Comparison of ENCODE assay signal across 29 cellular contexts in genomic region chr1:25735956-25736529, GRCh38.
DNase-seq lines count a peak whose midpoint lies in the region; ATAC-seq and TF ChIP-seq lines count a peak whose summit lies in the region.
"Had no signal": no experiment of that assay in that cellular context is flagged by ENCODE, and none has a peak within 500 bp of the region (broad histone marks: within the 10 kb centered on the region; RNA-seq: fewer than 3 reads in every experiment).

No MANE protein-coding gene starts in this region.

- H4K20me1 ChIP-seq in BLaER1, result no peaks in the 10 kb centered on the region

- WGBS in psoas muscle, 3 donors, result 94 to 100% (median 98%) methylated on average over 1 of the region's 1 CpG

- no peak overlapping the region for H3K27ac ChIP-seq in BLaER1
- peak overlapping the region; percentile 33; the same call in 1 of the 2 replicates for H3K27ac ChIP-seq in VCaP
- H3K27ac ChIP-seq in psoas muscle, result no peak overlapping the region
- H3K27ac ChIP-seq in WERI-Rb-1, result no peak overlapping the region
- H3K27ac ChIP-seq: A549, breast epithelium, KMS-11, testis had no signal

- H3K9me3 ChIP-seq in BLaER1 (no peaks in the 10 kb centered on the region), psoas muscle (no peaks in the 10 kb centered on the region), WERI-Rb-1 (ENCODE audit: severe bottlenecking) (no peaks in the 10 kb centered on the region), mucosa of descending colon (no peaks in the 10 kb centered on the region)
- H3K9me3 ChIP-seq: A549, breast epithelium, testis had no signal

- no peak overlapping the region for H3K9ac ChIP-seq in BLaER1
- H3K9ac ChIP-seq: KMS-11 had no signal

- DNase-seq in left ventricle myocardium superior (peak; percentile 62), psoas muscle (peak in 1 of 2 donors; percentile 31), dedifferentiated amniotic fluid mesenchymal stem cell (ENCODE audit: extremely low spot score) (no peak), WERI-Rb-1 (no peak), mucosa of descending colon (no peak)
- DNase-seq: activated CD4-positive, alpha-beta T cell treated with anti-CD3 and anti-CD28 coated beads for 1 hour; activated CD8-positive, alpha-beta memory T cell treated with anti-CD3 and anti-CD28 coated beads, Interleukin-2, amount 50 U/mL, for 48 hours; activated CD8-positive, alpha-beta T cell treated with anti-CD3 and anti-CD28 coated beads for 36 hours; AML-193; CD8-positive, alpha-beta memory T cell; DMS 273 treated with DMSO at 0.1 percent for 48 hours; effector CD4-positive, alpha-beta T cell; EL; MM.1S; NCI-H1930; NCI-H524; nucleus accumbens; small intestine; stimulated activated CD4-positive, alpha-beta T cell treated with anti-CD3 and anti-CD28 coated beads, Interleukin-1b, Interleukin-23, amount 100 ng/mL, for 48 hours; stimulated activated naive CD8-positive, alpha-beta T cell treated with anti-CD3 and anti-CD28 coated beads, Interleukin-15, Interleukin-2, amounts not matched to agents 100 U/mL and 50 U/mL, for 24 hours; T-helper 2 cell; testis had no signal

- H3K27me3 ChIP-seq in BLaER1 (no peaks in the 10 kb centered on the region), psoas muscle (ENCODE audit: insufficient read depth in 3 of 3, low read length in 2 of 3) (no peaks in the 10 kb centered on the region), WERI-Rb-1 (ENCODE audit: insufficient read depth, low read depth, severe bottlenecking) (no peaks in the 10 kb centered on the region)
- H3K27me3 ChIP-seq: breast epithelium, testis had no signal

- H3K4me3 ChIP-seq in BLaER1 (no peak overlapping the region), psoas muscle (no peak overlapping the region), WERI-Rb-1 (ENCODE audit: low read depth, low read length) (no peak overlapping the region), mucosa of descending colon (no peak overlapping the region)
- H3K4me3 ChIP-seq: A549, breast epithelium, testis had no signal

- H3K4me1 ChIP-seq in BLaER1, result peaks cover 51% of the 10 kb centered on the region
- peaks cover 8% of the 10 kb centered on the region for H3K4me1 ChIP-seq in psoas muscle
- no peaks in the 10 kb centered on the region for H3K4me1 ChIP-seq in mucosa of descending colon (ENCODE audit: low read depth)
- H3K4me1 ChIP-seq: A549, breast epithelium had no signal

- H3K4me2 ChIP-seq in BLaER1, result peak overlapping the region; percentile 61
- H3K4me2 ChIP-seq: A549, KMS-11 had no signal

- ATAC-seq in left ventricle myocardium superior (peak; percentile 94), psoas muscle (peak in 3 of 4 donors; percentile 36 to 41 (median 40)), HG03354 (IDR thresholded peaks at IDR 0.05; ENCODE audit: poor library complexity, severe bottlenecking, unreplicated experiment) (no peak), mucosa of descending colon (no peak)
- ATAC-seq: A549; activated CD8-positive, alpha-beta T cell treated with anti-CD3 and anti-CD28 coated beads for 36 hours; activated naive CD4-positive, alpha-beta T cell treated with anti-CD3 and anti-CD28 coated beads, Interleukin-2, amount 50 U/mL, for 72 hours; stimulated activated naive CD8-positive, alpha-beta T cell treated with anti-CD3 and anti-CD28 coated beads, Interleukin-15, Interleukin-2, amounts not matched to agents 100 U/mL and 50 U/mL, for 24 hours had no signal

- H3K36me3 ChIP-seq in BLaER1 (no peaks in the 10 kb centered on the region), psoas muscle (ENCODE audit: insufficient read depth in 1 of 2, low read depth in 1 of 2) (no peaks in the 10 kb centered on the region), WERI-Rb-1 (no peaks in the 10 kb centered on the region), mucosa of descending colon (ENCODE audit: low read depth) (no peaks in the 10 kb centered on the region)
- H3K36me3 ChIP-seq: breast epithelium had no signal

- no peak for TF ChIP-seq CTCF in VCaP (conservative IDR thresholded peaks at IDR 0.05)
- no peak for TF ChIP-seq CTCF in psoas muscle (IDR thresholded peaks at IDR 0.05)
- no peak for TF ChIP-seq CTCF in WERI-Rb-1 (IDR thresholded peaks at IDR 0.05; ENCODE audit: low read depth, low read length)
- TF ChIP-seq CTCF in mucosa of descending colon (IDR thresholded peaks at IDR 0.05), result no peak

- intact Hi-C loops in left ventricle myocardium superior (cut with micrococcal nuclease), result no loop called here
- intact Hi-C loops in psoas muscle (cut with DNase I), result no loop called here
- intact Hi-C loops in mucosa of descending colon (cut with DNase I, micrococcal nuclease), result no loop called here

Comparison
In these comparisons a context has a peak if more than half of its experiments do, and no peak if none do; other contexts are left out.
1. ATAC-seq: peak in left ventricle myocardium superior (single experiment) and psoas muscle (3 of 4); none in HG03354 (single experiment) and mucosa of descending colon (single experiment).